ENCODE assay signal across 1 cellular context in genomic region chr3:69718832-69719231, GRCh38.
A peak's percentile ranks its signal among the peaks of the same experiment; 100 is the strongest.
TF ChIP-seq lines count a peak whose summit lies in the region.

No MANE protein-coding gene starts in this region.

TF ChIP-seq in H1, 55 proteins besides CTCF, POLR2A, EP300 and RAD21:
- 0 out of 2 replicates have a peak, but pooled peaks have one; percentile 38 for TF ChIP-seq TEAD4 (IDR thresholded peaks at IDR 0.05; ENCODE audit: low read depth, low read length)
- TF ChIP-seq YY1 (IDR thresholded peaks at IDR 0.05; ENCODE audit: low read depth, low read length), result 0 out of 2 replicates have a peak, but pooled peaks have one; percentile 53
- no peak for TF ChIP-seq KDM5A (IDR thresholded peaks at IDR 0.05; ENCODE audit: low read length)
